In genomic region chr12:40870981-40871380, GRCh38 we compare ENCODE assay signal across 15 cellular contexts.
DNase-seq lines count a peak whose midpoint lies in the region; TF ChIP-seq lines count a peak whose summit lies in the region.
"Had no signal": no experiment of that assay in that cellular context is flagged by ENCODE, and none has a peak within 500 bp of the region (broad histone marks: within the 10 kb centered on the region; RNA-seq: fewer than 3 reads in every experiment).

No MANE protein-coding gene starts in this region.

- DNase-seq in G401 (ENCODE audit: low spot score) = peak; percentile 68
- DNase-seq in cerebellar cortex (ENCODE audit: low spot score) = peak; percentile 59
- DNase-seq in neural progenitor cell (ENCODE audit: low spot score) = no peak
- DNase-seq in pons (ENCODE audit: low spot score) = no peak
- DNase-seq in MM.1S = no peak
- DNase-seq in vagina (ENCODE audit: extremely low spot score in 2 of 2) = no peak
- DNase-seq in mesendoderm = no peak
- DNase-seq: 8988T; Calu3; CD8-positive, alpha-beta T cell; DMS79 treated with DMSO at 0.1 percent for 48 hours; H9 had no signal

- H4K5ac ChIP-seq in mesendoderm (ENCODE audit: low read length) = no peak overlapping the region

- intact Hi-C loops in vagina (cut with DNase I) = no loop called here

- no peaks in the 10 kb centered on the region for H3F3A ChIP-seq in neural progenitor cell (ENCODE audit: low read depth)
- no peaks in the 10 kb centered on the region for H3F3A ChIP-seq in MM.1S (ENCODE audit: insufficient read depth, low read length)

- H3K23ac ChIP-seq in mesendoderm (ENCODE audit: low read length) = no peak overlapping the region

- H3K9me3 ChIP-seq in neural progenitor cell (ENCODE audit: low read depth) (no peaks in the 10 kb centered on the region), MM.1S (replicated peaks; ENCODE audit: insufficient read depth, low read length) (no peaks in the 10 kb centered on the region), vagina (no peaks in the 10 kb centered on the region)
- H3K9me3 ChIP-seq: BLaER1 treated with 17β-estradiol and CSF1 and Interleukin-3, amounts not matched to agents 10 nM and 100 nM had no signal

- no peak overlapping the region for H2AK5ac ChIP-seq in mesendoderm (ENCODE audit: low read length)

- H3K9me2 ChIP-seq in MM.1S (replicated peaks; ENCODE audit: insufficient read depth, low read length) = no peaks in the 10 kb centered on the region

- H2AFZ ChIP-seq in neural progenitor cell (replicated peaks) = peak overlapping the region; percentile 5
- H2AFZ ChIP-seq in MM.1S (ENCODE audit: low read length) = no peak overlapping the region

- no peaks in the 10 kb centered on the region for H4K20me1 ChIP-seq in neural progenitor cell (ENCODE audit: low read depth)
- H4K20me1 ChIP-seq in MM.1S (ENCODE audit: insufficient read depth, low read length) = no peaks in the 10 kb centered on the region
- H4K20me1 ChIP-seq: BLaER1 treated with 17β-estradiol and CSF1 and Interleukin-3, amounts not matched to agents 10 nM and 100 nM had no signal

- H3K27ac ChIP-seq in neural progenitor cell = no peak overlapping the region
- no peak overlapping the region for H3K27ac ChIP-seq in MM.1S (ENCODE audit: low read length)
- H3K27ac ChIP-seq in vagina = no peak overlapping the region
- H3K27ac ChIP-seq in mesendoderm (ENCODE audit: low read depth, low read length) = no peak overlapping the region
- H3K27ac ChIP-seq: BLaER1 treated with 17β-estradiol and CSF1 and Interleukin-3, amounts not matched to agents 10 nM and 100 nM had no signal

- no peaks in the 10 kb centered on the region for H3K27me3 Mint-ChIP-seq in neural progenitor cell (ENCODE audit: insufficient read depth, low read depth)
- H3K27me3 Mint-ChIP-seq: B cell had no signal

- in situ Hi-C loops in G401 (cut with HindIII; ENCODE audit: low sequenced_read_pairs) = no loop called here

- no peak overlapping the region for H2BK5ac ChIP-seq in mesendoderm (ENCODE audit: low read length)

- no peak overlapping the region for H3K4me3 Mint-ChIP-seq in neural progenitor cell
- H3K4me3 Mint-ChIP-seq: B cell; CD8-positive, alpha-beta T cell; H9 had no signal

- H3K79me2 ChIP-seq in neural progenitor cell (ENCODE audit: low read depth) (no peaks in the 10 kb centered on the region), MM.1S (ENCODE audit: low read length) (no peaks in the 10 kb centered on the region), mesendoderm (ENCODE audit: control insufficient read depth, insufficient read depth, low read length) (no peaks in the 10 kb centered on the region)

- H3K18ac ChIP-seq in mesendoderm (ENCODE audit: low read length) = no peak overlapping the region

- no peaks in the 10 kb centered on the region for H3K36me3 ChIP-seq in neural progenitor cell
- no peaks in the 10 kb centered on the region for H3K36me3 ChIP-seq in MM.1S (replicated peaks; ENCODE audit: insufficient read depth, low read length)
- H3K36me3 ChIP-seq in vagina = no peaks in the 10 kb centered on the region
- no peaks in the 10 kb centered on the region for H3K36me3 ChIP-seq in mesendoderm (ENCODE audit: control insufficient read depth, insufficient read depth, low read length)
- H3K36me3 ChIP-seq: BLaER1 treated with 17β-estradiol and CSF1 and Interleukin-3, amounts not matched to agents 10 nM and 100 nM had no signal

- H3K4ac ChIP-seq in mesendoderm (ENCODE audit: low read depth, low read length) = no peak overlapping the region

- H3K27me3 ChIP-seq in neural progenitor cell (no peaks in the 10 kb centered on the region), MM.1S (replicated peaks; ENCODE audit: insufficient read depth, low read length) (no peaks in the 10 kb centered on the region), vagina (no peaks in the 10 kb centered on the region), mesendoderm (ENCODE audit: insufficient read depth, low read length, poor library complexity) (no peaks in the 10 kb centered on the region)
- H3K27me3 ChIP-seq: BLaER1 treated with 17β-estradiol and CSF1 and Interleukin-3, amounts not matched to agents 10 nM and 100 nM had no signal

- no peak overlapping the region for H3K56ac ChIP-seq in mesendoderm (ENCODE audit: low read length)

- no peak overlapping the region for H4K8ac ChIP-seq in mesendoderm (ENCODE audit: low read depth, low read length)

- H2BK15ac ChIP-seq in mesendoderm (replicated peaks; ENCODE audit: low read depth) = no peak overlapping the region

- H3K9ac ChIP-seq in neural progenitor cell (no peak overlapping the region), MM.1S (ENCODE audit: low read length) (no peak overlapping the region), mesendoderm (ENCODE audit: low read length) (no peak overlapping the region)
- H3K9ac ChIP-seq: BLaER1 treated with 17β-estradiol and CSF1 and Interleukin-3, amounts not matched to agents 10 nM and 100 nM had no signal

- no peak overlapping the region for H3K27ac Mint-ChIP-seq in neural progenitor cell
- H3K27ac Mint-ChIP-seq: B cell; CD8-positive, alpha-beta T cell had no signal

- H3K4me3 ChIP-seq in neural progenitor cell = no peak overlapping the region
- no peak overlapping the region for H3K4me3 ChIP-seq in MM.1S (ENCODE audit: low read length)
- H3K4me3 ChIP-seq in vagina = no peak overlapping the region
- no peak overlapping the region for H3K4me3 ChIP-seq in mesendoderm (ENCODE audit: low read length)
- H3K4me3 ChIP-seq: BLaER1 treated with 17β-estradiol and CSF1 and Interleukin-3, amounts not matched to agents 10 nM and 100 nM; GM12878 had no signal

- H3K4me1 ChIP-seq in neural progenitor cell (no peaks in the 10 kb centered on the region), MM.1S (ENCODE audit: low read length) (peaks cover 6% of the 10 kb centered on the region; the same call in 1 of the 2 replicates), vagina (no peaks in the 10 kb centered on the region), mesendoderm (ENCODE audit: control insufficient read depth, low read depth, low read length) (no peaks in the 10 kb centered on the region)
- H3K4me1 ChIP-seq: BLaER1 treated with 17β-estradiol and CSF1 and Interleukin-3, amounts not matched to agents 10 nM and 100 nM had no signal

- H3K9me3 Mint-ChIP-seq in neural progenitor cell = no peaks in the 10 kb centered on the region
- H3K9me3 Mint-ChIP-seq: H9 had no signal

- H3K36me3 Mint-ChIP-seq in neural progenitor cell = no peaks in the 10 kb centered on the region
- H3K36me3 Mint-ChIP-seq: CD8-positive, alpha-beta T cell had no signal

- H3K4me2 ChIP-seq in neural progenitor cell (no peak overlapping the region), MM.1S (ENCODE audit: low read depth, low read length) (no peak overlapping the region), mesendoderm (ENCODE audit: low read length) (no peak overlapping the region)
- H3K4me2 ChIP-seq: BLaER1 treated with 17β-estradiol and CSF1 and Interleukin-3, amounts not matched to agents 10 nM and 100 nM had no signal

- no peak for TF ChIP-seq POLR2A in vagina (IDR thresholded peaks at IDR 0.05)

- TF ChIP-seq CTCF in neural progenitor cell (IDR thresholded peaks at IDR 0.05) = no peak
- TF ChIP-seq CTCF in MM.1S (IDR thresholded peaks at IDR 0.05; ENCODE audit: low read length) = no peak
- no peak for TF ChIP-seq CTCF in vagina (IDR thresholded peaks at IDR 0.05)

- H3K79me1 ChIP-seq in mesendoderm (ENCODE audit: low read length) = no peaks in the 10 kb centered on the region

- no peak overlapping the region for H2BK120ac ChIP-seq in mesendoderm (ENCODE audit: low read depth, low read length)

- H3K4me1 Mint-ChIP-seq in neural progenitor cell = no peaks in the 10 kb centered on the region
- H3K4me1 Mint-ChIP-seq: B cell, H9 had no signal

Comparison
In these comparisons a context has a peak if more than half of its experiments do, and no peak if none do; other contexts are left out.
1. DNase-seq: peak in G401 (single experiment) and cerebellar cortex (single experiment); none in neural progenitor cell (single experiment), pons (single experiment), MM.1S (single experiment), vagina (0 of 2) and mesendoderm (single experiment).